Comparison of ENCODE assay signal across 8 cellular contexts in the genomic region with DNA sequence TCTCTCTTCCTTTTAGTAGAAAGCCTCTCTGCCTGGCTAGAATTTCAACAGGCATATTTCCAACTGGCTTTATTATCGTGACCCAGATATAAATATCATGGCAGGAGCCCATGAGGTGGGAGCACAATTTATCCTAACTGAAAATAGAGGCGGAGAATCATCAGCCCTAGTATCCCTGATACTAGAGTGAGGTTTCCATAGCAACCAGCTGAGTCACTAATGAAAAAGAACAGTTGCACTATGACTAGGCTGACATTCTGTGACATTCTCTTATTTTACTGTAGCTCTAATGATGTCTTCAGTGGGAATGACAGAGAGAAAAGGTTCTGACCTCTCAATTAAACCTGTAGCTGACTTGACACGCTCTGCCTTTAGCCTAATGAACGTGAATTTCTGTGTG.
DNase-seq lines count a peak whose midpoint lies in the region; ATAC-seq, FAIRE-seq and TF ChIP-seq lines count a peak whose summit lies in the region.

No MANE protein-coding gene starts in this region.

- H3K9ac ChIP-seq in HepG2 (ENCODE audit: insufficient read depth, low read depth, low read length): no peak overlapping the region

- H3K9me3 ChIP-seq in HepG2 (ENCODE audit: low read length) (no peaks in the 10 kb centered on the region), right lobe of liver (no peaks in the 10 kb centered on the region)

- TF ChIP-seq CTCF in HepG2 (CRISPR knock-in tag; IDR thresholded peaks at IDR 0.05) (no peak), right lobe of liver (IDR thresholded peaks at IDR 0.05) (no peak)

- H3K27ac ChIP-seq in HepG2 (ENCODE audit: extremely low read length, insufficient read depth, low read length): no peak overlapping the region
- H3K27ac ChIP-seq in right lobe of liver: no peak overlapping the region
- peak overlapping the region; percentile 50 for H3K27ac ChIP-seq in caudate nucleus (ENCODE audit: low read depth, low read length)

- no peak for TF ChIP-seq RAD21 in HepG2 (CRISPR knock-in tag; IDR thresholded peaks at IDR 0.05)

- no peaks in the 10 kb centered on the region for H3K79me2 ChIP-seq in HepG2 (ENCODE audit: insufficient read depth, low read length)

- no peak for TF ChIP-seq EP300 in HepG2 (IDR thresholded peaks at IDR 0.05; ENCODE audit: low read depth in 2 of 2, low read length in 2 of 2)
- no peak for TF ChIP-seq EP300 in HepG2 (CRISPR knock-in tag; IDR thresholded peaks at IDR 0.05; ENCODE audit: borderline replicate concordance)

- no peak for TF ChIP-seq POLR2A in HepG2 (IDR thresholded peaks at IDR 0.05; ENCODE audit: insufficient read depth in 1 of 2, low read depth in 2 of 2, low read length in 2 of 2)
- no peak for TF ChIP-seq POLR2A in right lobe of liver (IDR thresholded peaks at IDR 0.05)

- no peak overlapping the region for H2AFZ ChIP-seq in HepG2 (ENCODE audit: low read length)

- H4K20me1 ChIP-seq in HepG2 (ENCODE audit: insufficient read depth, low read length): no peaks in the 10 kb centered on the region; the same call in 1 of the 2 replicates

- H3K36me3 ChIP-seq in HepG2 (replicated peaks in 1 of 2; ENCODE audit: control insufficient read depth in 1 of 2, insufficient read depth in 2 of 2, low read length in 2 of 2): no peaks in the 10 kb centered on the region
- H3K36me3 ChIP-seq in right lobe of liver: no peaks in the 10 kb centered on the region

- intact Hi-C loops in HepG2 (cut with micrococcal nuclease; ENCODE audit: unreplicated experiment): no loop called here
- intact Hi-C loops in right lobe of liver (cut with DNase I): no loop called here

- FAIRE-seq in HepG2 (lab: Jason Lieb, UNC): no peak

- ATAC-seq in HepG2 (no peak), right lobe of liver (no peak), HG03565 (IDR thresholded peaks at IDR 0.05; ENCODE audit: unreplicated experiment) (peak; percentile 86)

- DNase-seq in HepG2 (ENCODE audit: low spot score) (no peak), right lobe of liver (no peak), caudate nucleus (lab: John Stamatoyannopoulos, UW) (peak in 11 of 61 donors; percentile 3 to 74 (median 14)), superior temporal gyrus (ENCODE audit: extremely low spot score) (peak; percentile 66), NCI-H2107 treated with DMSO at 0.1 percent for 48 hours (lab: John Stamatoyannopoulos, UW; ENCODE audit: unreplicated experiment) (no peak), GM19238 (ENCODE audit: insufficient read length, low spot score) (no peak)
- no peak for DNase-seq in stimulated activated CD4-positive, alpha-beta T cell treated with anti-CD3 and anti-CD28 coated beads, Interleukin-12 subunit alpha, Interleukin-12 subunit beta, amount 100 ng/mL, for 4 hours

- no peak overlapping the region for H3K4me2 ChIP-seq in HepG2 (ENCODE audit: low read depth, low read length)

- H3K4me3 ChIP-seq in HepG2 (replicated peaks in 1 of 3; ENCODE audit: insufficient read depth in 1 of 3, low read depth in 2 of 3, low read length in 3 of 3): no peak overlapping the region
- H3K4me3 ChIP-seq in right lobe of liver: no peak overlapping the region

- in situ Hi-C loops in HepG2 (cut with HindIII; ENCODE audit: extremely low pct_ligation_motif_present, low pct_unique_long_range_greater_than_20kb): no loop called here

- CTCF ChIA-PET in HepG2 (lab: Yijun Ruan, JAX; ENCODE audit: low intra/inter-chr PET ratio, low total read pairs): no interaction called here

- 8% methylated on average over 4 of the region's 4 CpGs for WGBS in HepG2 (ENCODE audit: low lambda C conversion rate)
- WGBS in right lobe of liver (ENCODE audit: insufficient coverage, low coverage, low lambda C conversion rate, missing lambda C conversion rate): 74% methylated on average over 4 of the region's 4 CpGs

- H3K4me1 ChIP-seq in HepG2 (ENCODE audit: insufficient read depth, low read length) (no peaks in the 10 kb centered on the region), right lobe of liver (no peaks in the 10 kb centered on the region)

- H3K27me3 ChIP-seq in HepG2 (ENCODE audit: control insufficient read depth in 1 of 2, insufficient read depth in 2 of 2, low read length in 2 of 2) (no peaks in the 10 kb centered on the region; a peak in 2 of 5 replicates), right lobe of liver (no peaks in the 10 kb centered on the region)

- POLR2A ChIA-PET in HepG2 (lab: Yijun Ruan, JAX): no interaction called here

- BruUV-seq in HepG2 (replicated peaks; lab: Mats Ljungman, UMichigan): no TSS peak

TF ChIP-seq in HepG2, 621 proteins besides CTCF, POLR2A, EP300 and RAD21:
- TF ChIP-seq RFX1 (IDR thresholded peaks at IDR 0.05) (peak; percentile 27; the same call in 1 of the 2 replicates), HOXA5 (CRISPR knock-in tag; IDR thresholded peaks at IDR 0.05) (no peak), ZNF839 (CRISPR knock-in tag; IDR thresholded peaks at IDR 0.05; ENCODE audit: borderline replicate concordance) (no peak)
